In the genomic region with DNA sequence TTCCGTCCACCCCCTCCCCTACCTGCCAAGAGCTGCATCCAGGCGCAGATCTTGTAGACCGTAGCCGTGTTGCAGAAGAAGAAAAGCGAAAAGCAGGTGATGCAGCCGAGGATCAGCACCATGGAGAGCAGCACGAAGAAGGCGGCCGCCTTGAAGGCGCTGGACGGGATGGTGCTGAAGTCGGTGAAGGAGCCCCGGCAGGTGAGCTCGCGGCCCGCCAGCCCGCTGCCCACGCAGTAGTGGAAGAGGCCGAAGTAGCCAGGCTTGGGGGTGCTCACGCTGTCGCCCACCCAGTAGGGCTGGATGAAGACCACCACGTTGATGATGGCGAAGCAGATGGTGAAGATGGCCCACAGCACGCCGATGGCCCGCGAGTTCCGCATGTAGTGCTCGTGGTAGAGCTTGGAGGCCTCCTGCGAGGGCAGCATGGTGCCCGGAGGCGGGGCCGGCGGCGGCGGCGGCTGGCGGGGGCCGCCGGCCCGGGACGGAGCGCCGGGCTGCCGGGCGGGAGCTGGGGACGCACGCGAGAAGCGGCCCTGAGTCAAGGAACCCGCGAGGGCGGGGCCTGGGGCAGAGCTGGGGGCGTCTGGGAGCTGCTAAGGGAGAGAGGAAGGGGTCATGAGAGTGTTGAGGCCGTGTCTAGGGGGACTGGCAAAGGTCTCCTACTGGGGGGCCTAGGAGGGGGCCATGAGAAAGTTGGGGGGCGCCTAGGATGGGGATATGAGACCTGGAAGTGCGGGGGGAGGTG, we compare ENCODE assay signal across 8 cellular contexts. TPM values are rescaled to one million over a fixed set of nuclear protein-coding genes. Genes with fewer than 3 reads are reported as not detected.
DNase-seq lines count a peak whose midpoint lies in the region; TF ChIP-seq lines count a peak whose summit lies in the region.

No MANE protein-coding gene starts in this region.

- H3K27ac ChIP-seq in liver (ENCODE audit: low read depth in 1 of 2, low read length in 2 of 2) (no peak overlapping the region), thyroid gland (no peak overlapping the region), tibial artery (no peak overlapping the region)

- no peaks in the 10 kb centered on the region for H3K36me3 ChIP-seq in liver (ENCODE audit: control insufficient read depth in 4 of 4, insufficient read depth in 3 of 4, low read depth in 1 of 4, low read length in 3 of 4)
- H3K36me3 ChIP-seq in thyroid gland: no peaks in the 10 kb centered on the region
- no peaks in the 10 kb centered on the region for H3K36me3 ChIP-seq in tibial artery

- H3K4me3 ChIP-seq in liver (ENCODE audit: low read depth in 1 of 3, low read length in 3 of 3): no peak overlapping the region
- no peak overlapping the region for H3K4me3 ChIP-seq in thyroid gland (replicated peaks in 1 of 3)
- H3K4me3 ChIP-seq in tibial artery: no peak overlapping the region

- no peak for TF ChIP-seq POLR2A in thyroid gland (IDR thresholded peaks at IDR 0.05)

- 10% methylated on average over 57 of the region's 57 CpGs for WGBS in liver
- 6 to 16% methylated on average over 32 to 41 of the region's 57 CpGs for WGBS in thyroid gland, 2 donors

- peak; percentile 69 for DNase-seq in GM10266 (ENCODE audit: extremely low spot score)
- peak; percentile 58 for DNase-seq in RPMI8226
- peak; percentile 8 for DNase-seq in central memory CD4-positive, alpha-beta T cell
- DNase-seq in thyroid gland: peak; percentile 52 to 72
- DNase-seq in SW480 (ENCODE audit: low spot score): no peak
- DNase-seq in effector CD8-positive, alpha-beta T cell (lab: John Stamatoyannopoulos, UW): no peak
- no peak for DNase-seq in tibial artery

- no peak overlapping the region for H3K9ac ChIP-seq in liver (ENCODE audit: low read depth in 1 of 2, low read length in 2 of 2)

- peaks cover 0 to 15% (median 6%) of the 10 kb centered on the region in 4 donors for H3K27me3 ChIP-seq in liver (ENCODE audit: control insufficient read depth in 4 of 4, insufficient read depth in 4 of 4, low read length in 3 of 4)
- H3K27me3 ChIP-seq in thyroid gland: no peaks in the 10 kb centered on the region
- peaks cover 0 to 51% of the 10 kb centered on the region in 2 donors for H3K27me3 ChIP-seq in tibial artery

- intact Hi-C loops in thyroid gland (cut with DNase I): no loop called here
- intact Hi-C loops in tibial artery (cut with DNase I; ENCODE audit: low total_unique reads): no loop called here

- TF ChIP-seq CTCF in GM10266 (IDR thresholded peaks at IDR 0.05; ENCODE audit: control insufficient read depth, insufficient read depth, low read depth, missing control alignments) (no peak), liver (IDR thresholded peaks at IDR 0.05; ENCODE audit: low read depth, low read length, missing input control) (no peak), thyroid gland (IDR thresholded peaks at IDR 0.05) (no peak), tibial artery (IDR thresholded peaks at IDR 0.05) (no peak)

- no peak for TF ChIP-seq RAD21 in liver (IDR thresholded peaks at IDR 0.05)

- H3K4me1 ChIP-seq in liver (ENCODE audit: control insufficient read depth in 4 of 4, insufficient read depth in 4 of 4, low read length in 3 of 4) (peaks cover 0 to 13% (median 3%) of the 10 kb centered on the region in 4 donors), thyroid gland (no peaks in the 10 kb centered on the region), tibial artery (peaks cover 0 to 10% (median 0%) of the 10 kb centered on the region in 4 donors)

- H3K9me3 ChIP-seq in liver (ENCODE audit: control insufficient read depth in 4 of 4, low read length in 3 of 4) (no peaks in the 10 kb centered on the region), thyroid gland (no peaks in the 10 kb centered on the region), tibial artery (no peaks in the 10 kb centered on the region)

TF ChIP-seq in liver, 16 proteins besides CTCF, POLR2A, EP300 and RAD21:
- TF ChIP-seq NR2F2 (IDR thresholded peaks at IDR 0.05): no peak
- peak; percentile 99 for TF ChIP-seq REST (IDR thresholded peaks at IDR 0.05)
TF ChIP-seq in liver: peak in this region for 1.

RNA-seq across cellular contexts. Expression of gene LHFPL4, which starts 1.2 kb away (rescaled TPM):
- not detected for total RNA-seq in liver
- polyA plus RNA-seq in liver: under 1 TPM in 1 of 2 donors, not detected in 1; 0.08 TPM
- under 1 TPM in 2 of 4 donors, not detected in 2; 0.11 to 0.13 TPM for total RNA-seq in thyroid gland

Comparison
In these comparisons a context has a peak if more than half of its experiments do, and no peak if none do; other contexts are left out.
1. DNase-seq: peak in GM10266 (single experiment), RPMI8226 (single experiment), central memory CD4-positive, alpha-beta T cell (single experiment) and thyroid gland (2 of 2); none in SW480 (single experiment), effector CD8-positive, alpha-beta T cell (single experiment) and tibial artery (0 of 2).